In genomic region chr3:98811048-98811447, GRCh38 we compare ENCODE assay signal across 1 cellular context.
A peak's percentile ranks its signal among the peaks of the same experiment; 100 is the strongest.
TF ChIP-seq lines count a peak whose summit lies in the region.

No MANE protein-coding gene starts in this region.

TF ChIP-seq in HepG2, 621 proteins besides CTCF, POLR2A, EP300 and RAD21 (continued from another document):
- TF ChIP-seq BATF2 (CRISPR knock-in tag; IDR thresholded peaks at IDR 0.05), result no peak
- no peak for TF ChIP-seq ZNF839 (CRISPR knock-in tag; IDR thresholded peaks at IDR 0.05; ENCODE audit: borderline replicate concordance)
- no peak for TF ChIP-seq ZZZ3 (CRISPR knock-in tag; IDR thresholded peaks at IDR 0.05; ENCODE audit: borderline replicate concordance)
- TF ChIP-seq GFI1 (CRISPR knock-in tag; IDR thresholded peaks at IDR 0.05; ENCODE audit: borderline replicate concordance), result peak; percentile 88
- no peak for TF ChIP-seq FOXA1 (IDR thresholded peaks at IDR 0.05)
- TF ChIP-seq FOXA1 (CRISPR knock-in tag; IDR thresholded peaks at IDR 0.05), result peak; percentile 33; the same call in 1 of the 2 replicates
- TF ChIP-seq CEBPG (CRISPR knock-in tag; IDR thresholded peaks at IDR 0.05), result peak; percentile 79
- TF ChIP-seq ZSCAN31 (CRISPR knock-in tag; IDR thresholded peaks at IDR 0.05; ENCODE audit: low read depth), result no peak
- TF ChIP-seq NR2F6 (IDR thresholded peaks at IDR 0.05), result peak; percentile 70
- peak; percentile 78 for TF ChIP-seq NR2F6 (CRISPR knock-in tag; IDR thresholded peaks at IDR 0.05)
- TF ChIP-seq GABPB1 (CRISPR knock-in tag; IDR thresholded peaks at IDR 0.05), result no peak
- TF ChIP-seq GTF2F1 (IDR thresholded peaks at IDR 0.05; ENCODE audit: low read length), result no peak
- no peak for TF ChIP-seq RORA (CRISPR knock-in tag; IDR thresholded peaks at IDR 0.05)
- peak; percentile 59; the same call in 1 of the 2 replicates for TF ChIP-seq CEBPB (IDR thresholded peaks at IDR 0.05; ENCODE audit: borderline replicate concordance, low read depth, low read length)
- TF ChIP-seq FOXA3 (CRISPR knock-in tag; IDR thresholded peaks at IDR 0.05), result 0 out of 2 replicates have a peak, but pooled peaks have one; percentile 45
- TF ChIP-seq SNAPC4 (CRISPR knock-in tag; IDR thresholded peaks at IDR 0.05), result no peak
- peak; percentile 27; the same call in 1 of the 2 replicates for TF ChIP-seq RARA (CRISPR knock-in tag; IDR thresholded peaks at IDR 0.05)
- no peak for TF ChIP-seq ZNF607 (CRISPR knock-in tag; IDR thresholded peaks at IDR 0.05; ENCODE audit: borderline replicate concordance)
- no peak for TF ChIP-seq FOXP1 (IDR thresholded peaks at IDR 0.05)
- TF ChIP-seq FOXP1 (CRISPR knock-in tag; IDR thresholded peaks at IDR 0.05), result peak; percentile 46; the same call in 1 of the 2 replicates
- TF ChIP-seq MED8 (CRISPR knock-in tag; IDR thresholded peaks at IDR 0.05; ENCODE audit: insufficient replicate concordance), result no peak
- no peak for TF ChIP-seq ZKSCAN1 (IDR thresholded peaks at IDR 0.05; ENCODE audit: low read length)
- 0 out of 2 replicates have a peak, but pooled peaks have one; percentile 22 for TF ChIP-seq PAXIP1 (CRISPR knock-in tag; conservative IDR thresholded peaks at IDR 0.05)
- no peak for TF ChIP-seq ADNP (CRISPR knock-in tag; IDR thresholded peaks at IDR 0.05)
- no peak for TF ChIP-seq ZNF646 (CRISPR knock-in tag; IDR thresholded peaks at IDR 0.05)
- TF ChIP-seq ZBTB38 (CRISPR knock-in tag; IDR thresholded peaks at IDR 0.05), result no peak
